In genomic region chr9:31137151-31137849, GRCh38 we compare ENCODE assay signal across 1 cellular context.
TF ChIP-seq lines count a peak whose summit lies in the region.

No MANE protein-coding gene starts in this region.

TF ChIP-seq in GM12878, 131 proteins besides CTCF, POLR2A, EP300 and RAD21 (continued from another document):
- no peak for TF ChIP-seq ASH2L (IDR thresholded peaks at IDR 0.05; ENCODE audit: borderline replicate concordance, low read depth)
- TF ChIP-seq PRDM15 (CRISPR knock-in tag; IDR thresholded peaks at IDR 0.05), result no peak
- no peak for TF ChIP-seq EED (IDR thresholded peaks at IDR 0.05; ENCODE audit: low read depth)
- TF ChIP-seq WRNIP1 (IDR thresholded peaks at IDR 0.05; ENCODE audit: borderline replicate concordance, low read depth, low read length), result no peak
- no peak for TF ChIP-seq MTA3 (IDR thresholded peaks at IDR 0.05; ENCODE audit: borderline replicate concordance, low read length)
- TF ChIP-seq GABPA (IDR thresholded peaks at IDR 0.05; ENCODE audit: low read depth), result no peak
- no peak for TF ChIP-seq SMARCA5 (IDR thresholded peaks at IDR 0.05)
- TF ChIP-seq NFIC (IDR thresholded peaks at IDR 0.05; ENCODE audit: low read depth, low read length), result no peak
- no peak for TF ChIP-seq ZBED1 (IDR thresholded peaks at IDR 0.05; ENCODE audit: borderline replicate concordance)
